ENCODE assay signal across 18 cellular contexts in the genomic region with DNA sequence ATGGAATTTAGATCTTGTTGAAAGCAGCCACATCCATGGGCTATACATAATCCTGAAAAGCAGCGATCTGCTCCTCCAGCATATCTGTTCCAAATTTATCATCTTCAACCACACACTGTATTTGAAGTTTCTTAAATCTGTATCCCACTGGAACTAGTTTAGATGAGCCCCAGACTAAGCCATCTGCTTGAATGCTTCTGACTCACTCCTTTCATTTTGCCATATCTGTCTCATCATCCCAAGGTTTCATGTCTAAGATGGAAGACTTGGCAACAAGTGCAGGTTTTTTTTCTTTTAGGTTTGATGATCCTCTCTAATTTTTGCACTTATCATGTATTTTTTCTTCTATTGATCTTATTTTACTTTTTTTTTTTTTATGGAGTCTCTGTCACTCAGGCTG. TPM values are rescaled to one million over a fixed set of nuclear protein-coding genes. Genes with fewer than 3 reads are reported as not detected.
DNase-seq lines count a peak whose midpoint lies in the region; ATAC-seq, FAIRE-seq and TF ChIP-seq lines count a peak whose summit lies in the region.
"Had no signal": no experiment of that assay in that cellular context is flagged by ENCODE, and none has a peak within 500 bp of the region (broad histone marks: within the 10 kb centered on the region; RNA-seq: fewer than 3 reads in every experiment).

No MANE protein-coding gene starts in this region.

- peaks cover 1% of the 10 kb centered on the region for H3K9me3 Mint-ChIP-seq in astrocyte (ENCODE audit: unreplicated experiment)
- H3K9me3 Mint-ChIP-seq in CD8-positive, alpha-beta T cell = no peaks in the 10 kb centered on the region
- H3K9me3 Mint-ChIP-seq: CD8-positive, alpha-beta memory T cell had no signal

- peaks cover 27% of the 10 kb centered on the region for H3K27me3 Mint-ChIP-seq in astrocyte (ENCODE audit: low read depth, unreplicated experiment)
- H3K27me3 Mint-ChIP-seq in CD8-positive, alpha-beta T cell (ENCODE audit: low read depth) = peaks cover 37% of the 10 kb centered on the region

- no peak for ATAC-seq in CD8-positive, alpha-beta T cell
- ATAC-seq in HG03135 (IDR thresholded peaks at IDR 0.05; ENCODE audit: unreplicated experiment) = no peak
- no peak for ATAC-seq in HepG2

- FAIRE-seq in astrocyte (lab: Jason Lieb, UNC) (no peak), HepG2 (lab: Jason Lieb, UNC) (no peak)

- H4K20me1 ChIP-seq in astrocyte (ENCODE audit: insufficient read depth, low read length) (no peaks in the 10 kb centered on the region), HepG2 (ENCODE audit: insufficient read depth, low read length) (no peaks in the 10 kb centered on the region)

- no peaks in the 10 kb centered on the region for H3K36me3 Mint-ChIP-seq in astrocyte (ENCODE audit: low read depth, unreplicated experiment)
- H3K36me3 Mint-ChIP-seq in CD8-positive, alpha-beta T cell = no peaks in the 10 kb centered on the region
- H3K36me3 Mint-ChIP-seq: CD8-positive, alpha-beta memory T cell had no signal

- no peak for TF ChIP-seq POLR2A in HepG2 (IDR thresholded peaks at IDR 0.05; ENCODE audit: insufficient read depth in 1 of 2, low read depth in 2 of 2, low read length in 2 of 2)

- no peak overlapping the region for H3K4me3 ChIP-seq in astrocyte (ENCODE audit: insufficient read depth, low read depth, low read length)
- no peak overlapping the region for H3K4me3 ChIP-seq in CD8-positive, alpha-beta T cell (ENCODE audit: low read depth, low read length)
- no peak overlapping the region for H3K4me3 ChIP-seq in HepG2 (replicated peaks in 1 of 3; ENCODE audit: insufficient read depth in 1 of 3, low read depth in 2 of 3, low read length in 3 of 3)
- H3K4me3 ChIP-seq: HAP-1 had no signal

- H3K36me3 ChIP-seq in astrocyte (ENCODE audit: insufficient read depth, low read length) = no peaks in the 10 kb centered on the region
- no peaks in the 10 kb centered on the region for H3K36me3 ChIP-seq in CD8-positive, alpha-beta T cell (ENCODE audit: insufficient read depth, low read length)
- no peaks in the 10 kb centered on the region for H3K36me3 ChIP-seq in HepG2 (replicated peaks in 1 of 2; ENCODE audit: control insufficient read depth in 1 of 2, insufficient read depth in 2 of 2, low read length in 2 of 2)
- H3K36me3 ChIP-seq: HAP-1 had no signal

- H3K79me2 ChIP-seq in astrocyte (ENCODE audit: insufficient read depth, low read length) (no peaks in the 10 kb centered on the region), HepG2 (ENCODE audit: insufficient read depth, low read length) (no peaks in the 10 kb centered on the region)

- POLR2A ChIA-PET in CD8-positive, alpha-beta T cell (lab: Charles Lee) = no interaction called here
- POLR2A ChIA-PET in HepG2 (lab: Yijun Ruan, JAX) = no interaction called here

- DNase-seq in Daoy (ENCODE audit: low read depth) (peak; percentile 34), HT1080 (ENCODE audit: low read depth) (peak; percentile 27), astrocyte (ENCODE audit: low read depth) (peak; percentile 54), glomerular visceral epithelial cell (ENCODE audit: extremely low spot score) (peak; percentile 14), SKM-1 (lab: John Stamatoyannopoulos, UW; ENCODE audit: unreplicated experiment) (no peak), HepG2 (ENCODE audit: low spot score) (no peak)
- no peak for DNase-seq in CD8-positive, alpha-beta T cell
- DNase-seq: CD8-positive, alpha-beta memory T cell; DMS153; Karpas-422; NCI-H1417 treated with DMSO at 0.1 percent for 48 hours; NCI-H2029 treated with DMSO at 0.1 percent for 48 hours; NCI-H226; NCI-H526 treated with DMSO at 0.1 percent for 48 hours; T-helper 1 cell had no signal

- no peak overlapping the region for H3K4me2 ChIP-seq in astrocyte (ENCODE audit: low read length)
- no peak overlapping the region for H3K4me2 ChIP-seq in HepG2 (ENCODE audit: low read depth, low read length)

- H3K27ac ChIP-seq in astrocyte (ENCODE audit: low read depth, low read length) = no peak overlapping the region
- no peak overlapping the region for H3K27ac ChIP-seq in CD8-positive, alpha-beta T cell (ENCODE audit: low read depth, low read length)
- no peak overlapping the region for H3K27ac ChIP-seq in HepG2 (ENCODE audit: extremely low read length, insufficient read depth, low read length)
- H3K27ac ChIP-seq: HL-60 had no signal

- intact Hi-C loops in CD8-positive, alpha-beta T cell (cut with DNase I, micrococcal nuclease) = no loop called here
- intact Hi-C loops in HepG2 (cut with micrococcal nuclease; ENCODE audit: unreplicated experiment) = no loop called here

- no peaks in the 10 kb centered on the region for H3K4me1 ChIP-seq in astrocyte (ENCODE audit: insufficient read depth, low read length)
- peaks cover 3% of the 10 kb centered on the region for H3K4me1 ChIP-seq in CD8-positive, alpha-beta T cell (ENCODE audit: insufficient read depth, low read length)
- no peaks in the 10 kb centered on the region for H3K4me1 ChIP-seq in HepG2 (ENCODE audit: insufficient read depth, low read length)

- no peak for TF ChIP-seq EP300 in HepG2 (IDR thresholded peaks at IDR 0.05; ENCODE audit: low read depth in 2 of 2, low read length in 2 of 2)
- TF ChIP-seq EP300 in HepG2 (CRISPR knock-in tag; IDR thresholded peaks at IDR 0.05; ENCODE audit: borderline replicate concordance) = no peak

- no peak overlapping the region for H3K4me3 Mint-ChIP-seq in astrocyte (ENCODE audit: unreplicated experiment)
- H3K4me3 Mint-ChIP-seq in CD8-positive, alpha-beta T cell = no peak overlapping the region
- H3K4me3 Mint-ChIP-seq: CD8-positive, alpha-beta memory T cell had no signal

- H3K9me3 ChIP-seq in astrocyte (ENCODE audit: insufficient read depth, low read depth, low read length) = no peaks in the 10 kb centered on the region
- H3K9me3 ChIP-seq in CD8-positive, alpha-beta T cell (ENCODE audit: low read length) = no peaks in the 10 kb centered on the region
- H3K9me3 ChIP-seq in HepG2 (ENCODE audit: low read length) = no peaks in the 10 kb centered on the region
- H3K9me3 ChIP-seq: HAP-1 had no signal

- in situ Hi-C loops in HepG2 (cut with HindIII; ENCODE audit: extremely low pct_ligation_motif_present, low pct_unique_long_range_greater_than_20kb) = no loop called here

- H3K9ac ChIP-seq in astrocyte (ENCODE audit: low read length) (no peak overlapping the region), HepG2 (ENCODE audit: insufficient read depth, low read depth, low read length) (no peak overlapping the region)

- TF ChIP-seq CTCF in astrocyte (IDR thresholded peaks at IDR 0.05; ENCODE audit: insufficient read depth, low read depth, low read length) (no peak), HepG2 (CRISPR knock-in tag; IDR thresholded peaks at IDR 0.05) (no peak)
- TF ChIP-seq CTCF in CD8-positive, alpha-beta T cell (IDR thresholded peaks at IDR 0.05) = no peak

- H2AFZ ChIP-seq in astrocyte (ENCODE audit: low read depth, low read length) = no peak overlapping the region
- no peak overlapping the region for H2AFZ ChIP-seq in HepG2 (ENCODE audit: low read length)

- 97% methylated on average over 1 of the region's 1 CpG for WGBS in HepG2 (ENCODE audit: low lambda C conversion rate)

- BruUV-seq in HepG2 (replicated peaks; lab: Mats Ljungman, UMichigan) = no TSS peak

- no peak overlapping the region for H3K27ac Mint-ChIP-seq in astrocyte (ENCODE audit: unreplicated experiment)
- H3K27ac Mint-ChIP-seq in CD8-positive, alpha-beta T cell = no peak overlapping the region
- H3K27ac Mint-ChIP-seq: CD8-positive, alpha-beta memory T cell had no signal

- TF ChIP-seq RAD21 in HepG2 (CRISPR knock-in tag; IDR thresholded peaks at IDR 0.05) = no peak

- CTCF ChIA-PET in CD8-positive, alpha-beta T cell (lab: Charles Lee) = no interaction called here
- CTCF ChIA-PET in HepG2 (lab: Yijun Ruan, JAX; ENCODE audit: low intra/inter-chr PET ratio, low total read pairs) = no interaction called here

- H3K4me1 Mint-ChIP-seq in astrocyte (ENCODE audit: low read depth, unreplicated experiment) = peaks cover 5% of the 10 kb centered on the region
- H3K4me1 Mint-ChIP-seq in CD8-positive, alpha-beta T cell (ENCODE audit: low read depth) = peaks cover 10% of the 10 kb centered on the region

- H3K27me3 ChIP-seq in astrocyte (ENCODE audit: insufficient read depth, low read length) (no peaks in the 10 kb centered on the region), HepG2 (ENCODE audit: control insufficient read depth in 1 of 2, insufficient read depth in 2 of 2, low read length in 2 of 2) (peaks cover 2 to 30% of the 10 kb centered on the region in 2 experiments; a peak in 3 of 5 replicates)
- H3K27me3 ChIP-seq in CD8-positive, alpha-beta T cell (ENCODE audit: insufficient read depth, low read length) = no peaks in the 10 kb centered on the region

TF ChIP-seq in HepG2, 621 proteins besides CTCF, POLR2A, EP300 and RAD21 (continues in another document):
- TF ChIP-seq TOE1 (CRISPR knock-in tag; IDR thresholded peaks at IDR 0.05) (no peak), SP4 (CRISPR knock-in tag; IDR thresholded peaks at IDR 0.05) (no peak)

RNA-seq across cellular contexts. Expression of a gene that starts 54.4 kb away (rescaled TPM):
- 56.6 and 58.5 TPM in 2 replicates for total RNA-seq in Daoy (2014; rRNA removed; shearing (Covaris generic))
- total RNA-seq in HT1080 (2014; rRNA removed; shearing (Covaris generic)) = 20.6 and 33.4 TPM in 2 replicates
- polyA plus RNA-seq in HT1080 (2015; cell fraction: cytosol; rRNA removed) = 43.0 and 53.5 TPM in 2 replicates
- polyA plus RNA-seq in HT1080 (2015; cell fraction: nucleus; rRNA removed) = 33.9 and 39.6 TPM in 2 replicates
- total RNA-seq in astrocyte (160 and 174 TPM in 2 replicates), HepG2 (2016; rRNA removed; fragmentation: Illumina TruSeq; extraction: Trizol) (58.6 and 73.7 TPM in 2 replicates)
- 10 to 100 TPM; 34.3 to 35.3 TPM for total RNA-seq in CD8-positive, alpha-beta T cell
- 9.5 and 9.6 TPM in 2 replicates for total RNA-seq in HepG2 (2016; cell fraction: cytosol; rRNA removed; fragmentation: Illumina TruSeq; extraction: Trizol; ENCODE audit: low read depth)
- total RNA-seq in HepG2 (2016; cell fraction: insoluble cytoplasmic fraction; rRNA removed; fragmentation: Illumina TruSeq; extraction: Trizol) = 64.2 and 75.9 TPM in 2 replicates
- total RNA-seq in HepG2 (2016; cell fraction: membrane; rRNA removed; fragmentation: Illumina TruSeq; extraction: Trizol) = 34.4 and 35.4 TPM in 2 replicates
- 45.8 and 48.3 TPM in 2 replicates for total RNA-seq in HepG2 (2016; cell fraction: nucleus; rRNA removed; fragmentation: Illumina TruSeq; extraction: Trizol)
- polyA plus RNA-seq in HepG2 (2011; rRNA removed) = 19.1 and 25.9 TPM in 2 replicates
- polyA plus RNA-seq in HepG2 (2011; cell fraction: cytosol; rRNA removed) = 13.1 and 17.8 TPM in 2 replicates
- 18.4 and 19.9 TPM in 2 replicates for polyA plus RNA-seq in HepG2 (2011; cell fraction: nucleus; rRNA removed)
- 35.8 and 39.5 TPM in 2 replicates for polyA plus RNA-seq in HepG2 (2012)
- 4.8 and 5.7 TPM in 2 replicates for polyA plus RNA-seq in HepG2 (2016; cell fraction: cytosol; fragmentation: Illumina TruSeq; extraction: Trizol; ENCODE audit: low read depth)
- polyA plus RNA-seq in HepG2 (2016; cell fraction: insoluble cytoplasmic fraction; fragmentation: Illumina TruSeq; extraction: Trizol; ENCODE audit: low read depth) = 71.3 and 74.5 TPM in 2 replicates
- polyA plus RNA-seq in HepG2 (2016; cell fraction: membrane; fragmentation: Illumina TruSeq; extraction: Trizol; ENCODE audit: low read depth) = 18.7 and 19.8 TPM in 2 replicates
- polyA plus RNA-seq in HepG2 (2016; cell fraction: nucleus; fragmentation: Illumina TruSeq; extraction: Trizol; ENCODE audit: insufficient read depth, low read depth) = 48.5 and 51.5 TPM in 2 replicates
- polyA minus RNA-seq in HepG2 (2011; rRNA and poly(A)+ RNA removed; ENCODE audit: low replicate concordance) = 20.6 and 24.3 TPM in 2 replicates
- 28.8 and 36.3 TPM in 2 replicates for polyA minus RNA-seq in HepG2 (2011; cell fraction: cytosol; rRNA and poly(A)+ RNA removed)
- 75.8 and 103 TPM in 2 replicates for polyA minus RNA-seq in HepG2 (2011; cell fraction: nucleus; rRNA and poly(A)+ RNA removed)

Comparison
In these comparisons a context has a peak if more than half of its experiments do, and no peak if none do; other contexts are left out.
1. DNase-seq: peak in Daoy (single experiment), HT1080 (single experiment), astrocyte (single experiment) and glomerular visceral epithelial cell (single experiment); none in CD8-positive, alpha-beta T cell (0 of 7), SKM-1 (single experiment) and HepG2 (single experiment).